In genomic region chr5:124453221-124454032, GRCh38 we compare ENCODE assay signal across 9 cellular contexts.
DNase-seq lines count a peak whose midpoint lies in the region; ATAC-seq and TF ChIP-seq lines count a peak whose summit lies in the region.
"Had no signal": no experiment of that assay in that cellular context is flagged by ENCODE, and none has a peak within 500 bp of the region (broad histone marks: within the 10 kb centered on the region; RNA-seq: fewer than 3 reads in every experiment).

No MANE protein-coding gene starts in this region.

- H3K27ac ChIP-seq in WERI-Rb-1: no peak overlapping the region

- H3K9me3 Mint-ChIP-seq in activated T-helper 17 cell treated with anti-CD3 and anti-CD28 coated beads, Interleukin-2, amount 50 U/mL, for 72 hours: peaks cover 3% of the 10 kb centered on the region
- H3K9me3 Mint-ChIP-seq: dendritic cell treated with granulocyte-macrophage colony-stimulating factor and Interleukin-4, amounts not matched to agents 40 ng/mL and 50 ng/mL, for 4 days had no signal

- TF ChIP-seq CTCF in WERI-Rb-1 (IDR thresholded peaks at IDR 0.05; ENCODE audit: low read depth, low read length): no peak

- H3K27me3 Mint-ChIP-seq in activated T-helper 17 cell treated with anti-CD3 and anti-CD28 coated beads, Interleukin-2, amount 50 U/mL, for 72 hours: peaks cover 3% of the 10 kb centered on the region
- H3K27me3 Mint-ChIP-seq: dendritic cell treated with granulocyte-macrophage colony-stimulating factor and Interleukin-4, amounts not matched to agents 40 ng/mL and 50 ng/mL, for 4 days had no signal

- intact Hi-C loops in posterior vena cava (cut with DNase I): no loop called here

- no peaks in the 10 kb centered on the region for H3K36me3 Mint-ChIP-seq in activated T-helper 17 cell treated with anti-CD3 and anti-CD28 coated beads, Interleukin-2, amount 50 U/mL, for 72 hours (ENCODE audit: low read depth)

- no peak overlapping the region for H3K4me3 Mint-ChIP-seq in activated T-helper 17 cell treated with anti-CD3 and anti-CD28 coated beads, Interleukin-2, amount 50 U/mL, for 72 hours
- H3K4me3 Mint-ChIP-seq: dendritic cell treated with granulocyte-macrophage colony-stimulating factor and Interleukin-4, amounts not matched to agents 40 ng/mL and 50 ng/mL, for 4 days had no signal

- H3K27me3 ChIP-seq in WERI-Rb-1 (ENCODE audit: insufficient read depth, low read depth, severe bottlenecking): no peaks in the 10 kb centered on the region

- no peaks in the 10 kb centered on the region for H3K4me1 Mint-ChIP-seq in activated T-helper 17 cell treated with anti-CD3 and anti-CD28 coated beads, Interleukin-2, amount 50 U/mL, for 72 hours

- no peak overlapping the region for H3K27ac Mint-ChIP-seq in activated T-helper 17 cell treated with anti-CD3 and anti-CD28 coated beads, Interleukin-2, amount 50 U/mL, for 72 hours
- H3K27ac Mint-ChIP-seq: dendritic cell treated with granulocyte-macrophage colony-stimulating factor and Interleukin-4, amounts not matched to agents 40 ng/mL and 50 ng/mL, for 4 days had no signal

- ATAC-seq in HG03135 (IDR thresholded peaks at IDR 0.05; ENCODE audit: unreplicated experiment): peak; percentile 95
- ATAC-seq in activated T-helper 17 cell treated with anti-CD3 and anti-CD28 coated beads, Interleukin-2, amount 50 U/mL, for 72 hours (replicated peaks): peak; percentile 34

- no peaks in the 10 kb centered on the region for H3K9me3 ChIP-seq in WERI-Rb-1 (ENCODE audit: severe bottlenecking)

- no peak overlapping the region for H3K4me3 ChIP-seq in WERI-Rb-1 (ENCODE audit: low read depth, low read length)

- DNase-seq in AG08396 (ENCODE audit: low spot score) (peak; percentile 41), GM19240 (ENCODE audit: insufficient read length, low spot score) (peak; percentile 18), posterior vena cava (ENCODE audit: low spot score) (no peak), WERI-Rb-1 (no peak), NCI-H2196 treated with DMSO at 0.1 percent for 48 hours (lab: John Stamatoyannopoulos, UW; ENCODE audit: unreplicated experiment) (no peak)
- no peak for DNase-seq in activated naive CD4-positive, alpha-beta T cell treated with Interleukin-2 at 50 U/mL for 16 hours

- no peaks in the 10 kb centered on the region for H3K36me3 ChIP-seq in WERI-Rb-1

Comparison
In these comparisons a context has a peak if more than half of its experiments do, and no peak if none do; other contexts are left out.
1. DNase-seq: peak in AG08396 (single experiment) and GM19240 (single experiment); none in posterior vena cava (single experiment), activated naive CD4-positive, alpha-beta T cell treated with Interleukin-2 at 50 U/mL for 16 hours (single experiment), WERI-Rb-1 (single experiment) and NCI-H2196 treated with DMSO at 0.1 percent for 48 hours (single experiment).